ENCODE assay signal across 22 cellular contexts in the genomic region with DNA sequence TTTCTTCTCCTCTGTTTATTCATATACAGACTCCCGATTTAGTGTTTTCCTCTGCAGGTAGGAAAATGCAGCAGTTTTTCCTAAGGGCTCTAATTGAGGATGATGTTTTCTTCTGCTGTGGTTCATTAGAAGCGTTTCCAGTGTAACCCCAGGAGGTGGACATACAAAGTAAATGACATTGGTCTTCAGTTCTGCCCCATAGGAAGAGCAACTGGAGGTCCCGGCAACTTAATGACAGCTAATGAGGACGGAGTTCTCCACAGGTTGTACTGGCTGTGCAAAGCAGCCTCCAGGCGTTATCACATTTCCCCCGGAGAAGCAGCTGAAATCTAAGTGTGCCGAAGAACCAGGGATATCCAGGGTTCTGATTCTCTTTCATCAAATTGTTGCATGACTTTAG.
"Had no signal": no experiment of that assay in that cellular context is flagged by ENCODE, and none has a peak within 500 bp of the region (broad histone marks: within the 10 kb centered on the region; RNA-seq: fewer than 3 reads in every experiment).

No MANE protein-coding gene starts in this region.

- H3K4me1 Mint-ChIP-seq: activated CD4-positive, alpha-beta T cell treated with anti-CD3 and anti-CD28 coated beads, Interleukin-2, amount 10 ng/mL, durations not matched to agents 7 days and 5 days; activated naive CD8-positive, alpha-beta T cell treated with anti-CD3 and anti-CD28 coated beads, Interleukin-2, amount 10 ng/mL, durations not matched to agents 7 days and 5 days; stimulated activated effector memory CD8-positive, alpha-beta T cell treated with anti-CD3 and anti-CD28 coated beads, Interleukin-12 subunit alpha, Interleukin-12 subunit beta, amount 100 ng/mL, for 72 hours had no signal

- H3K4me3 ChIP-seq: body of pancreas, colonic mucosa, heart left ventricle, pancreas, smooth muscle cell, stomach, thoracic aorta, upper lobe of right lung had no signal

- H3K27me3 ChIP-seq: body of pancreas, colonic mucosa, pancreas, stomach, upper lobe of right lung had no signal

- H3K36me3 ChIP-seq: colonic mucosa, heart left ventricle, pancreas, stomach, thoracic aorta, upper lobe of right lung had no signal

- H3K36me3 Mint-ChIP-seq: activated naive CD8-positive, alpha-beta T cell treated with anti-CD3 and anti-CD28 coated beads, Interleukin-2, amount 10 ng/mL, durations not matched to agents 7 days and 5 days; stimulated activated effector memory CD8-positive, alpha-beta T cell treated with anti-CD3 and anti-CD28 coated beads, Interleukin-12 subunit alpha, Interleukin-12 subunit beta, amount 100 ng/mL, for 72 hours had no signal

- H3K9me3 ChIP-seq: body of pancreas, colonic mucosa, heart left ventricle, pancreas, stomach, thoracic aorta, upper lobe of right lung had no signal

- ATAC-seq: activated CD4-positive, CD25-positive, alpha-beta regulatory T cell treated with anti-CD3 and anti-CD28 coated beads, Interleukin-2, amount 50 U/mL, for 24 hours; activated CD8-positive, alpha-beta T cell treated with anti-CD3 and anti-CD28 coated beads, Interleukin-2, amount 10 ng/mL, durations not matched to agents 7 days and 5 days; body of pancreas; heart left ventricle; left ventricle myocardium superior; pancreas; sciatic nerve; stimulated activated effector memory CD8-positive, alpha-beta T cell treated with anti-CD3 and anti-CD28 coated beads, Interleukin-12 subunit alpha, Interleukin-12 subunit beta, amount 100 ng/mL, for 72 hours; upper lobe of right lung had no signal

- H3K27me3 Mint-ChIP-seq: activated CD4-positive, alpha-beta T cell treated with anti-CD3 and anti-CD28 coated beads, Interleukin-2, amount 10 ng/mL, durations not matched to agents 7 days and 5 days; activated naive CD8-positive, alpha-beta T cell treated with anti-CD3 and anti-CD28 coated beads, Interleukin-2, amount 10 ng/mL, durations not matched to agents 7 days and 5 days; activated T-cell treated with anti-CD3 and anti-CD28 coated beads, Interleukin-2, amount 50 U/mL, for 24 hours had no signal

- H3K4me1 ChIP-seq: body of pancreas, colonic mucosa, heart left ventricle, pancreas, stomach, upper lobe of right lung had no signal

- DNase-seq: activated CD4-positive, alpha-beta T cell treated with anti-CD3 and anti-CD28 coated beads, Interleukin-2, amount 10 ng/mL, durations not matched to agents 7 days and 5 days; activated CD8-positive, alpha-beta T cell treated with anti-CD3 and anti-CD28 coated beads, Interleukin-2, amount 10 ng/mL, durations not matched to agents 7 days and 5 days; activated naive CD4-positive, alpha-beta T cell treated with Interleukin-2 at 50 U/mL for 16 hours; activated naive CD8-positive, alpha-beta T cell treated with anti-CD3 and anti-CD28 coated beads, Interleukin-2, amount 10 ng/mL, durations not matched to agents 7 days and 5 days; activated T-cell treated with anti-CD3 and anti-CD28 coated beads, Interleukin-2, amount 50 U/mL, for 24 hours; body of pancreas; central memory CD4-positive, alpha-beta T cell; colonic mucosa; effector CD4-positive, alpha-beta T cell; heart left ventricle; left ventricle myocardium superior; pancreas; stimulated activated CD4-positive, alpha-beta T cell treated with anti-CD3 and anti-CD28 coated beads, Interleukin-4, amount 100 ng/mL, for 24 hours; stomach; upper lobe of right lung had no signal

- H3K27ac ChIP-seq: body of pancreas, colonic mucosa, heart left ventricle, pancreas, stomach, thoracic aorta, upper lobe of right lung had no signal

- H3K9me3 Mint-ChIP-seq: activated CD4-positive, alpha-beta T cell treated with anti-CD3 and anti-CD28 coated beads, Interleukin-2, amount 10 ng/mL, durations not matched to agents 7 days and 5 days; activated naive CD8-positive, alpha-beta T cell treated with anti-CD3 and anti-CD28 coated beads, Interleukin-2, amount 10 ng/mL, durations not matched to agents 7 days and 5 days; activated T-cell treated with anti-CD3 and anti-CD28 coated beads, Interleukin-2, amount 50 U/mL, for 24 hours; activated T-helper 2 cell treated with anti-CD3 and anti-CD28 coated beads, Interferon-gamma antibody, Interleukin-2, Interleukin-4, amounts not matched to agents 10 μg/mL and 5 μg/mL and 100 μg/mL, durations not matched to agents 14 hours and 24 hours and 36 hours; stimulated activated effector memory CD8-positive, alpha-beta T cell treated with anti-CD3 and anti-CD28 coated beads, Interleukin-12 subunit alpha, Interleukin-12 subunit beta, amount 100 ng/mL, for 72 hours; T-helper 1 cell treated with Interleukin-12 subunit alpha and Interleukin-12 subunit beta and Interleukin-4 antibody, amounts not matched to agents 30 μg/mL and 1 μg/mL, for 36 hours had no signal

- H3K27ac Mint-ChIP-seq: activated CD4-positive, alpha-beta T cell treated with anti-CD3 and anti-CD28 coated beads, Interleukin-2, amount 10 ng/mL, durations not matched to agents 7 days and 5 days; activated CD8-positive, alpha-beta T cell treated with anti-CD3 and anti-CD28 coated beads, Interleukin-2, amount 10 ng/mL, durations not matched to agents 7 days and 5 days; activated naive CD8-positive, alpha-beta T cell treated with anti-CD3 and anti-CD28 coated beads, Interleukin-2, amount 10 ng/mL, durations not matched to agents 7 days and 5 days; activated T-cell treated with anti-CD3 and anti-CD28 coated beads, Interleukin-2, amount 50 U/mL, for 24 hours; activated T-helper 2 cell treated with anti-CD3 and anti-CD28 coated beads, Interferon-gamma antibody, Interleukin-2, Interleukin-4, amounts not matched to agents 10 μg/mL and 5 μg/mL and 100 μg/mL, durations not matched to agents 14 hours and 24 hours and 36 hours; stimulated activated effector memory CD8-positive, alpha-beta T cell treated with anti-CD3 and anti-CD28 coated beads, Interleukin-12 subunit alpha, Interleukin-12 subunit beta, amount 100 ng/mL, for 72 hours; T-helper 1 cell treated with Interleukin-12 subunit alpha and Interleukin-12 subunit beta and Interleukin-4 antibody, amounts not matched to agents 30 μg/mL and 1 μg/mL, for 36 hours had no signal

- H3K4me3 Mint-ChIP-seq: activated CD4-positive, alpha-beta T cell treated with anti-CD3 and anti-CD28 coated beads, Interleukin-2, amount 10 ng/mL, durations not matched to agents 7 days and 5 days; activated CD8-positive, alpha-beta T cell treated with anti-CD3 and anti-CD28 coated beads, Interleukin-2, amount 10 ng/mL, durations not matched to agents 7 days and 5 days; activated naive CD8-positive, alpha-beta T cell treated with anti-CD3 and anti-CD28 coated beads, Interleukin-2, amount 10 ng/mL, durations not matched to agents 7 days and 5 days; activated T-cell treated with anti-CD3 and anti-CD28 coated beads, Interleukin-2, amount 50 U/mL, for 24 hours; stimulated activated effector memory CD8-positive, alpha-beta T cell treated with anti-CD3 and anti-CD28 coated beads, Interleukin-12 subunit alpha, Interleukin-12 subunit beta, amount 100 ng/mL, for 72 hours; T-helper 1 cell treated with Interleukin-12 subunit alpha and Interleukin-12 subunit beta and Interleukin-4 antibody, amounts not matched to agents 30 μg/mL and 1 μg/mL, for 36 hours had no signal
